18 cellular contexts compared by ENCODE assay signal in genomic region chr10:72424561-72424960, GRCh38.
"Had no signal": no experiment of that assay in that cellular context is flagged by ENCODE, and none has a peak within 500 bp of the region (broad histone marks: within the 10 kb centered on the region; RNA-seq: fewer than 3 reads in every experiment).

No MANE protein-coding gene starts in this region.

- H3K36me3 ChIP-seq: ovary had no signal

- H3K27ac Mint-ChIP-seq: activated CD8-positive, alpha-beta T cell treated with anti-CD3 and anti-CD28 coated beads, Interleukin-2, amount 10 ng/mL, durations not matched to agents 7 days and 5 days; activated T-helper 1 cell treated with anti-CD3 and anti-CD28 coated beads, Interleukin-12 subunit alpha, Interleukin-12 subunit beta, Interleukin-2, Interleukin-4 antibody, amounts not matched to agents 30 ng/mL and 10 ng/mL and 1 ng/mL, durations not matched to agents 14 hours and 24 hours and 36 hours; T-helper 2 cell treated with Interferon-gamma antibody and Interleukin-4, amounts not matched to agents 5 μg/mL and 100 μg/mL, for 36 hours had no signal

- H3K4me3 ChIP-seq: gastroesophageal sphincter, hepatocyte, lung, ovary, skin epidermis, stomach, tibial nerve had no signal

- H3K9me3 ChIP-seq: gastroesophageal sphincter, ovary, stomach, tibial nerve had no signal

- H3K9me3 Mint-ChIP-seq: T-helper 2 cell treated with Interferon-gamma antibody and Interleukin-4, amounts not matched to agents 5 μg/mL and 100 μg/mL, for 36 hours had no signal

- H3K27ac ChIP-seq: brain microvascular endothelial cell, gastroesophageal sphincter, hepatocyte, ovary, skin epidermis, stomach, VCaP had no signal

- ATAC-seq: activated CD8-positive, alpha-beta T cell treated with anti-CD3 and anti-CD28 coated beads, Interleukin-2, amount 10 ng/mL, durations not matched to agents 7 days and 5 days; gastroesophageal sphincter had no signal

- H3K27me3 ChIP-seq: brain microvascular endothelial cell, gastroesophageal sphincter, hepatocyte, ovary, stomach, tibial nerve had no signal

- H3K4me1 ChIP-seq: gastroesophageal sphincter had no signal

- DNase-seq: activated CD4-positive, alpha-beta T cell treated with anti-CD3 and anti-CD28 coated beads for 4 hours; activated CD8-positive, alpha-beta memory T cell treated with anti-CD3 and anti-CD28 coated beads, Interleukin-2, amount 50 U/mL, for 48 hours; activated CD8-positive, alpha-beta T cell treated with anti-CD3 and anti-CD28 coated beads, Interleukin-2, amount 10 ng/mL, durations not matched to agents 7 days and 5 days; activated naive CD4-positive, alpha-beta T cell; brain microvascular endothelial cell; kidney glomerular epithelial cell; ovary; stimulated activated CD4-positive, alpha-beta T cell treated with anti-CD3 and anti-CD28 coated beads, Interleukin-4, amount 100 ng/mL, for 4 hours; stomach; SW 1271 had no signal

- H3K4me3 Mint-ChIP-seq: activated CD8-positive, alpha-beta T cell treated with anti-CD3 and anti-CD28 coated beads, Interleukin-2, amount 10 ng/mL, durations not matched to agents 7 days and 5 days; activated T-helper 1 cell treated with anti-CD3 and anti-CD28 coated beads, Interleukin-12 subunit alpha, Interleukin-12 subunit beta, Interleukin-2, Interleukin-4 antibody, amounts not matched to agents 30 ng/mL and 10 ng/mL and 1 ng/mL, durations not matched to agents 14 hours and 24 hours and 36 hours; T-helper 2 cell treated with Interferon-gamma antibody and Interleukin-4, amounts not matched to agents 5 μg/mL and 100 μg/mL, for 36 hours had no signal
